ENCODE assay signal across 25 cellular contexts in genomic region chr1:213688655-213689054, GRCh38.
"Had no signal": no experiment of that assay in that cellular context is flagged by ENCODE, and none has a peak within 500 bp of the region (broad histone marks: within the 10 kb centered on the region; RNA-seq: fewer than 3 reads in every experiment).

No MANE protein-coding gene starts in this region.

- H3K4me3 ChIP-seq: breast epithelium, SJSA1 had no signal

- H3K4me1 ChIP-seq: breast epithelium, SJSA1 had no signal

- H3K4me3 Mint-ChIP-seq: activated CD8-positive, alpha-beta memory T cell treated with anti-CD3 and anti-CD28 coated beads, Interleukin-2, amount 10 ng/mL, durations not matched to agents 7 days and 5 days; activated naive CD4-positive, alpha-beta T cell treated with anti-CD3 and anti-CD28 coated beads for 36 hours; activated T-cell treated with anti-CD3 and anti-CD28 coated beads, Interleukin-2, amount 50 U/mL, for 24 hours; activated T-helper 1 cell treated with anti-CD3 and anti-CD28 coated beads, Interleukin-12 subunit alpha, Interleukin-12 subunit beta, Interleukin-2, Interleukin-4 antibody, amounts not matched to agents 30 ng/mL and 10 ng/mL and 1 ng/mL, durations not matched to agents 14 hours and 24 hours and 36 hours; IgD-negative memory B cell; T-helper 2 cell treated with Interferon-gamma antibody and Interleukin-4, amounts not matched to agents 5 μg/mL and 100 μg/mL, for 36 hours had no signal

- H3K27ac ChIP-seq: SJSA1 had no signal

- H3K36me3 Mint-ChIP-seq: activated CD8-positive, alpha-beta memory T cell treated with anti-CD3 and anti-CD28 coated beads, Interleukin-2, amount 10 ng/mL, durations not matched to agents 7 days and 5 days had no signal

- H3K27me3 ChIP-seq: breast epithelium, SJSA1 had no signal

- FAIRE-seq: RCC 7860 had no signal

- H3K9me3 ChIP-seq: breast epithelium, SJSA1 had no signal

- ATAC-seq: activated CD4-positive, CD25-positive, alpha-beta regulatory T cell treated with anti-CD3 and anti-CD28 coated beads, Interleukin-2, amount 50 U/mL, for 24 hours; activated CD8-positive, alpha-beta memory T cell treated with anti-CD3 and anti-CD28 coated beads, Interleukin-2, amount 10 ng/mL, durations not matched to agents 7 days and 5 days; SK-N-SH treated with all-trans-retinoic acid at 6 μM for 48 hours had no signal

- H3K36me3 ChIP-seq: breast epithelium, SJSA1 had no signal

- H3K27me3 Mint-ChIP-seq: activated CD8-positive, alpha-beta memory T cell treated with anti-CD3 and anti-CD28 coated beads, Interleukin-2, amount 10 ng/mL, durations not matched to agents 7 days and 5 days; activated T-cell treated with anti-CD3 and anti-CD28 coated beads, Interleukin-2, amount 50 U/mL, for 24 hours; IgD-negative memory B cell had no signal

- DNase-seq: activated CD4-positive, alpha-beta T cell treated with anti-CD3 and anti-CD28 coated beads for 4 hours; activated CD4-positive, alpha-beta T cell treated with anti-CD3 and anti-CD28 coated beads, Interleukin-2, amount 50 U/mL, for 4 hours; activated CD8-positive, alpha-beta memory T cell treated with anti-CD3 and anti-CD28 coated beads, Interleukin-2, amount 10 ng/mL, durations not matched to agents 7 days and 5 days; activated effector memory CD4-positive, alpha-beta T cell treated with anti-CD3 and anti-CD28 coated beads, Interleukin-2, amount 50 U/mL, for 16 hours; activated T-cell treated with anti-CD3 and anti-CD28 coated beads, Interleukin-2, amount 50 U/mL, for 24 hours; aorta; KG1; NCI-H1092; NCI-H1930; NCI-H2171; NCI-H2227 treated with DMSO at 0.1 percent for 48 hours; NCI-H446 treated with DMSO at 0.1 percent for 48 hours; NCI-H526; OCI-M1; SHP77; SW 1271 had no signal

- H3K9me3 Mint-ChIP-seq: activated naive CD4-positive, alpha-beta T cell treated with anti-CD3 and anti-CD28 coated beads for 36 hours; activated T-cell treated with anti-CD3 and anti-CD28 coated beads, Interleukin-2, amount 50 U/mL, for 24 hours; activated T-helper 1 cell treated with anti-CD3 and anti-CD28 coated beads, Interleukin-12 subunit alpha, Interleukin-12 subunit beta, Interleukin-2, Interleukin-4 antibody, amounts not matched to agents 30 ng/mL and 10 ng/mL and 1 ng/mL, durations not matched to agents 14 hours and 24 hours and 36 hours; T-helper 2 cell treated with Interferon-gamma antibody and Interleukin-4, amounts not matched to agents 5 μg/mL and 100 μg/mL, for 36 hours had no signal

- H3K4me1 Mint-ChIP-seq: activated CD8-positive, alpha-beta memory T cell treated with anti-CD3 and anti-CD28 coated beads, Interleukin-2, amount 10 ng/mL, durations not matched to agents 7 days and 5 days; IgD-negative memory B cell had no signal

- H3K27ac Mint-ChIP-seq: activated CD8-positive, alpha-beta memory T cell treated with anti-CD3 and anti-CD28 coated beads, Interleukin-2, amount 10 ng/mL, durations not matched to agents 7 days and 5 days; activated naive CD4-positive, alpha-beta T cell treated with anti-CD3 and anti-CD28 coated beads for 36 hours; activated T-cell treated with anti-CD3 and anti-CD28 coated beads, Interleukin-2, amount 50 U/mL, for 24 hours; activated T-helper 1 cell treated with anti-CD3 and anti-CD28 coated beads, Interleukin-12 subunit alpha, Interleukin-12 subunit beta, Interleukin-2, Interleukin-4 antibody, amounts not matched to agents 30 ng/mL and 10 ng/mL and 1 ng/mL, durations not matched to agents 14 hours and 24 hours and 36 hours; T-helper 2 cell treated with Interferon-gamma antibody and Interleukin-4, amounts not matched to agents 5 μg/mL and 100 μg/mL, for 36 hours had no signal
